In the genomic region with DNA sequence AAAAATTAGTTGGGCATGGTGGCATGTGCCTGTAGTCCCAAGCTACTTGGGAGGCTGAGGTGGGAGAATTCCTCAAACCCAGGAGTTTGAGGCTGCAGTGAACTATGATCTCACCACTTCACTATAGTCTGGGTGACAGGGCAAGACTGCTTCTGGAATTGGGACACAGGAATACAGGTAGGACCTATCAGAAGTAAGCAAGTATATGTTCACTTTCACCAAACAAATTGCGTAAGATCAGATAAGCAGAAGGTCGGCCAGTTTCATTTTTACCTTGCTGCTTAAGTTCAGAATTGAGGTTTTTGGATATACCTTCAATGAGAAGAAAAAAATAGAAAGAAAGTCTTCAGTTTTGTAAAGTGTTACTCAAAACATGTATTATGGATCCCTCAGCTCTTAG, we compare ENCODE assay signal across 27 cellular contexts.
"Had no signal": no experiment of that assay in that cellular context is flagged by ENCODE, and none has a peak within 500 bp of the region (broad histone marks: within the 10 kb centered on the region; RNA-seq: fewer than 3 reads in every experiment).

No MANE protein-coding gene starts in this region.

- H3K36me3 Mint-ChIP-seq: activated naive CD4-positive, alpha-beta T cell treated with anti-CD3 and anti-CD28 coated beads, Interleukin-2, amount 50 U/mL, for 24 hours; activated naive CD8-positive, alpha-beta T cell treated with anti-CD3 and anti-CD28 coated beads, Interleukin-2, amount 10 ng/mL, durations not matched to agents 7 days and 5 days; brain; WTC11 had no signal

- H3K9me3 Mint-ChIP-seq: activated CD4-positive, alpha-beta T cell treated with anti-CD3 and anti-CD28 coated beads, Interleukin-2, amount 10 ng/mL, durations not matched to agents 24 days and 14 days; activated naive CD4-positive, alpha-beta T cell treated with anti-CD3 and anti-CD28 coated beads, Interleukin-2, amount 50 U/mL, for 24 hours; activated naive CD8-positive, alpha-beta T cell treated with anti-CD3 and anti-CD28 coated beads, Interleukin-2, amount 10 ng/mL, durations not matched to agents 7 days and 5 days; activated T-cell treated with anti-CD3 and anti-CD28 coated beads, Interleukin-2, amount 50 U/mL, for 24 hours; activated T-helper 2 cell treated with anti-CD3 and anti-CD28 coated beads, Interferon-gamma antibody, Interleukin-2, Interleukin-4, amounts not matched to agents 10 μg/mL and 5 μg/mL and 100 μg/mL, durations not matched to agents 14 hours and 24 hours and 36 hours; brain; WTC11 had no signal

- H3K4me1 ChIP-seq: SJCRH30 had no signal

- H3K9me3 ChIP-seq: SJCRH30 had no signal

- ATAC-seq: activated CD8-positive, alpha-beta T cell treated with anti-CD3 and anti-CD28 coated beads, Interleukin-2, amount 10 ng/mL, durations not matched to agents 7 days and 5 days; Panc1; WTC11 had no signal

- H3K4me3 Mint-ChIP-seq: activated CD4-positive, alpha-beta T cell treated with anti-CD3 and anti-CD28 coated beads, Interleukin-2, amount 10 ng/mL, durations not matched to agents 24 days and 14 days; activated CD8-positive, alpha-beta T cell treated with anti-CD3 and anti-CD28 coated beads, Interleukin-2, amount 10 ng/mL, durations not matched to agents 7 days and 5 days; activated naive CD4-positive, alpha-beta T cell treated with anti-CD3 and anti-CD28 coated beads, Interleukin-2, amount 50 U/mL, for 24 hours; activated naive CD8-positive, alpha-beta T cell treated with anti-CD3 and anti-CD28 coated beads, Interleukin-2, amount 10 ng/mL, durations not matched to agents 7 days and 5 days; activated T-cell treated with anti-CD3 and anti-CD28 coated beads, Interleukin-2, amount 50 U/mL, for 24 hours; brain; WTC11 had no signal

- H3K36me3 ChIP-seq: SJCRH30 had no signal

- H3K4me3 ChIP-seq: SJCRH30, SK-N-MC had no signal

- H3K4me1 Mint-ChIP-seq: activated CD4-positive, alpha-beta T cell treated with anti-CD3 and anti-CD28 coated beads, Interleukin-2, amount 10 ng/mL, durations not matched to agents 24 days and 14 days; activated naive CD4-positive, alpha-beta T cell treated with anti-CD3 and anti-CD28 coated beads, Interleukin-2, amount 50 U/mL, for 24 hours; activated naive CD8-positive, alpha-beta T cell treated with anti-CD3 and anti-CD28 coated beads, Interleukin-2, amount 10 ng/mL, durations not matched to agents 7 days and 5 days; brain; WTC11 had no signal

- H3K27ac Mint-ChIP-seq: activated CD4-positive, alpha-beta T cell treated with anti-CD3 and anti-CD28 coated beads, Interleukin-2, amount 10 ng/mL, durations not matched to agents 24 days and 14 days; activated CD8-positive, alpha-beta T cell treated with anti-CD3 and anti-CD28 coated beads, Interleukin-2, amount 10 ng/mL, durations not matched to agents 7 days and 5 days; activated naive CD4-positive, alpha-beta T cell treated with anti-CD3 and anti-CD28 coated beads, Interleukin-2, amount 50 U/mL, for 24 hours; activated naive CD8-positive, alpha-beta T cell treated with anti-CD3 and anti-CD28 coated beads, Interleukin-2, amount 10 ng/mL, durations not matched to agents 7 days and 5 days; activated T-cell treated with anti-CD3 and anti-CD28 coated beads, Interleukin-2, amount 50 U/mL, for 24 hours; activated T-helper 2 cell treated with anti-CD3 and anti-CD28 coated beads, Interferon-gamma antibody, Interleukin-2, Interleukin-4, amounts not matched to agents 10 μg/mL and 5 μg/mL and 100 μg/mL, durations not matched to agents 14 hours and 24 hours and 36 hours; brain; WTC11 had no signal

- DNase-seq: activated CD4-positive, alpha-beta T cell treated with anti-CD3 and anti-CD28 coated beads, Interleukin-2, amount 10 ng/mL, durations not matched to agents 24 days and 14 days; activated CD4-positive, alpha-beta T cell treated with anti-CD3 and anti-CD28 coated beads, Interleukin-2, amount 50 U/mL, for 48 hours; activated CD4-positive, CD25-positive, alpha-beta regulatory T cell treated with anti-CD3 and anti-CD28 coated beads, Interleukin-2, amount 50 U/mL, for 72 hours; activated CD8-positive, alpha-beta T cell treated with anti-CD3 and anti-CD28 coated beads, Interleukin-2, amount 10 ng/mL, durations not matched to agents 7 days and 5 days; activated gamma-delta T cell; activated naive CD4-positive, alpha-beta T cell treated with Interleukin-2 at 50 U/mL for 16 hours; activated naive CD8-positive, alpha-beta T cell treated with anti-CD3 and anti-CD28 coated beads, Interleukin-2, amount 10 ng/mL, durations not matched to agents 7 days and 5 days; activated T-cell treated with anti-CD3 and anti-CD28 coated beads, Interleukin-2, amount 50 U/mL, for 24 hours; central memory CD4-positive, alpha-beta T cell; NCI-H1105; NCI-H1417 treated with DMSO at 0.1 percent for 48 hours; NCI-H187 treated with DMSO at 0.1 percent for 48 hours; NCI-H2171 treated with DMSO at 0.1 percent for 48 hours; NCI-H2227 treated with DMSO at 0.1 percent for 48 hours; NCI-H446; NCI-H510A treated with DMSO at 0.1 percent for 48 hours; NCI-H526 treated with DMSO at 0.1 percent for 48 hours; NCI-H774; SHP77; SJCRH30; T1000 had no signal

- H3K27ac ChIP-seq: SJCRH30, SK-N-MC had no signal

- H3K27me3 ChIP-seq: SJCRH30 had no signal

- H3K27me3 Mint-ChIP-seq: activated CD4-positive, alpha-beta T cell treated with anti-CD3 and anti-CD28 coated beads, Interleukin-2, amount 10 ng/mL, durations not matched to agents 24 days and 14 days; activated naive CD4-positive, alpha-beta T cell treated with anti-CD3 and anti-CD28 coated beads, Interleukin-2, amount 50 U/mL, for 24 hours; activated naive CD8-positive, alpha-beta T cell treated with anti-CD3 and anti-CD28 coated beads, Interleukin-2, amount 10 ng/mL, durations not matched to agents 7 days and 5 days; activated T-cell treated with anti-CD3 and anti-CD28 coated beads, Interleukin-2, amount 50 U/mL, for 24 hours; brain had no signal
